ENCODE assay signal across 17 cellular contexts in the genomic region with DNA sequence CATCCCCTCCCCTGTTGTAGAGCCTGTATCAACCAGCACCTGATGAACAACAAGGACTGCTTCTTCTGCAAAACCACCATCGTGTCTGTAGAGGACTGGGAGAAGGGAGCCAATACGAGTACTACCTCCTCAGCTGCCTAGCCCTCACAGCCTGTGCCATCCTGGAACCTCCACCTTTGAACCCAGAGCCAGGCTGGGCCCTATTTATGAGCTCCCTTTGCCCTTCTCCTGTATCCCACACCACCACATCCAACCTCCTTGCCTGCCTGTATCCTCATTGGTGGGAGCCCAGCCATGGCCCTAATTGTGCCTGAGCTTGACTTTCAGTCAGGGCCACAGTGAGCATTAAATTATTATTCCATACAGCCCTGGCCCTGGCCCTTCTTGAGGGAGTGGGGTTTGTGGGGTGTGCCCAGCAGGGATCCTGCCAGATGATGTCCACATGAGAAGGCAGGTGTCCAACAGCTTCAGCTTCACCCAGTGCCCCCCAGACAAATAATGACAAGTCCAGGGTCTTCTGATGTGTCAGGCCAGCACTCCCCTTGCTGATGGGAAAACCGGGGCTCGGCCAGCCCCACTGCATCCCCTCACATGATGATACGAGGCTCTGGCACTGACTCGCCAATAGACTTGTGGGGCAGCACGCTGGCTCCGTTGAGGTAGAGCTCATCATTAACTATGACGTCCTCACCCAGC. TPM values are rescaled to one million over a fixed set of nuclear protein-coding genes. Genes with fewer than 3 reads are reported as not detected.
A peak's percentile ranks its signal among the peaks of the same experiment; 100 is the strongest.
DNase-seq lines count a peak whose midpoint lies in the region; ATAC-seq and TF ChIP-seq lines count a peak whose summit lies in the region.
"Had no signal": no experiment of that assay in that cellular context is flagged by ENCODE, and none has a peak within 500 bp of the region (broad histone marks: within the 10 kb centered on the region; RNA-seq: fewer than 3 reads in every experiment).

No MANE protein-coding gene starts in this region.

- intact Hi-C loops in Right ventricle myocardium inferior (cut with DNase I) (loop anchor here (5.0 kb wide), 1 partner anchor 566 kb away; no protein-coding TSS in a partner anchor), left ventricle myocardium superior (cut with micrococcal nuclease) (no loop called here)

- no peaks in the 10 kb centered on the region for H3K27me3 ChIP-seq in RWPE2 (ENCODE audit: insufficient read depth, poor library complexity, severe bottlenecking)
- H3K27me3 ChIP-seq: BE2C, body of pancreas had no signal

- no peak for ATAC-seq in Right ventricle myocardium inferior
- no peak for ATAC-seq in left ventricle myocardium superior
- ATAC-seq in RWPE2 (ENCODE audit: low read depth) = no peak
- ATAC-seq: body of pancreas had no signal

- peaks cover 24% of the 10 kb centered on the region for H3K36me3 ChIP-seq in RWPE2 (ENCODE audit: low read depth)
- H3K36me3 ChIP-seq: BE2C had no signal

- H3K4me1 Mint-ChIP-seq in type B pancreatic cell (ENCODE audit: unreplicated experiment) = peaks cover 13% of the 10 kb centered on the region

- no peaks in the 10 kb centered on the region for H3K4me1 ChIP-seq in RWPE2 (ENCODE audit: insufficient read depth, poor library complexity, severe bottlenecking)
- H3K4me1 ChIP-seq: BE2C had no signal

- peaks cover 3% of the 10 kb centered on the region for H3K36me3 Mint-ChIP-seq in type B pancreatic cell

- no peaks in the 10 kb centered on the region for H3K27me3 Mint-ChIP-seq in type B pancreatic cell

- TF ChIP-seq CTCF in RWPE2 (IDR thresholded peaks at IDR 0.05; ENCODE audit: poor library complexity, severe bottlenecking) (no peak), type B pancreatic cell (conservative IDR thresholded peaks at IDR 0.05) (no peak)

- no peak overlapping the region for H3K4me3 ChIP-seq in RWPE2 (ENCODE audit: severe bottlenecking)
- H3K4me3 ChIP-seq: body of pancreas had no signal

- H3K4me3 Mint-ChIP-seq in type B pancreatic cell = peak overlapping the region; percentile 56

- H3K9me3 Mint-ChIP-seq in type B pancreatic cell = no peaks in the 10 kb centered on the region

- no peaks in the 10 kb centered on the region for H3K9me3 ChIP-seq in RWPE2 (ENCODE audit: severe bottlenecking)
- H3K9me3 ChIP-seq: BE2C, body of pancreas had no signal

- peak overlapping the region; percentile 55 for H3K27ac Mint-ChIP-seq in type B pancreatic cell

- DNase-seq in Right ventricle myocardium inferior (ENCODE audit: missing footprints) (peak; percentile 53), left ventricle myocardium superior (no peak), RWPE2 (ENCODE audit: low spot score) (peak; percentile 50), islet precursor cell (peak; percentile 48), type B pancreatic cell (ENCODE audit: extremely low spot score, unreplicated experiment) (no peak), substantia nigra (lab: John Stamatoyannopoulos, UW) (no peak), Ammon's horn (ENCODE audit: low spot score) (no peak), NK-92 (lab: John Stamatoyannopoulos, UW; ENCODE audit: unreplicated experiment) (no peak)
- DNase-seq: activated CD8-positive, alpha-beta memory T cell treated with anti-CD3 and anti-CD28 coated beads, Interleukin-2, amount 50 U/mL, for 48 hours; BE2C; effector CD4-positive, alpha-beta T cell; EL; NCI-H1930; NCI-H69 had no signal

- H3K27ac ChIP-seq in RWPE2 (ENCODE audit: poor library complexity, severe bottlenecking) (no peak overlapping the region), substantia nigra (ENCODE audit: low read depth, low read length, poor library complexity, severe bottlenecking) (no peak overlapping the region)

RNA-seq across cellular contexts. Expression of gene AMIGO3, which starts 1.8 kb away (rescaled TPM):
- total RNA-seq in Right ventricle myocardium inferior (not detected), left ventricle myocardium superior (not detected), type B pancreatic cell (ENCODE audit: low replicate concordance) (0.36 TPM in 1 of 2 replicates, not detected in the other)
- total RNA-seq: frontal cortex, renal cortical epithelial cell had no signal

RNA-seq across cellular contexts. Expression of gene GMPPB, which starts 2.4 kb away (rescaled TPM):
- total RNA-seq in Right ventricle myocardium inferior (18.1 TPM), left ventricle myocardium superior (16.4 TPM), type B pancreatic cell (ENCODE audit: low replicate concordance) (41.9 and 50.4 TPM in 2 replicates)

RNA-seq across cellular contexts. Expression of gene RNF123, which starts 32.0 kb away (rescaled TPM):
- total RNA-seq in Right ventricle myocardium inferior = 46.1 TPM
- total RNA-seq in left ventricle myocardium superior = 45.3 TPM
- total RNA-seq in type B pancreatic cell (ENCODE audit: low replicate concordance) = 47.2 and 49.9 TPM in 2 replicates

RNA-seq across cellular contexts. Expression of gene MST1, which starts 32.0 kb away (rescaled TPM):
- total RNA-seq in Right ventricle myocardium inferior (4.6 TPM), left ventricle myocardium superior (6.6 TPM), type B pancreatic cell (ENCODE audit: low replicate concordance) (25.7 and 50.7 TPM in 2 replicates)

RNA-seq across cellular contexts. Expression of gene APEH, which starts 47.2 kb away (rescaled TPM):
- 99.5 TPM for total RNA-seq in Right ventricle myocardium inferior
- 113 TPM for total RNA-seq in left ventricle myocardium superior
- total RNA-seq in type B pancreatic cell (ENCODE audit: low replicate concordance) = 141 and 145 TPM in 2 replicates

Comparison
In these comparisons a context has a peak if more than half of its experiments do, and no peak if none do; other contexts are left out.
1. DNase-seq: peak in Right ventricle myocardium inferior (single experiment), RWPE2 (single experiment) and islet precursor cell (single experiment); none in left ventricle myocardium superior (single experiment), type B pancreatic cell (single experiment), substantia nigra (0 of 49), Ammon's horn (single experiment) and NK-92 (single experiment).